1 cellular context compared by ENCODE assay signal in genomic region chr19:13152854-13153626, GRCh38.
A peak's percentile ranks its signal among the peaks of the same experiment; 100 is the strongest.
TF ChIP-seq lines count a peak whose summit lies in the region.

No MANE protein-coding gene starts in this region.

TF ChIP-seq in GM12878, 131 proteins besides CTCF, POLR2A, EP300 and RAD21 (continues in another document):
- TF ChIP-seq CEBPB (IDR thresholded peaks at IDR 0.05; ENCODE audit: borderline replicate concordance in 1 of 2, low read depth in 2 of 2, low read length in 2 of 2): no peak
- TF ChIP-seq YY1 (IDR thresholded peaks at IDR 0.05; ENCODE audit: low read depth, low read length): peak; percentile 82
- no peak; the same call in 1 of the 2 replicates for TF ChIP-seq FOXK2 (IDR thresholded peaks at IDR 0.05)
- peak; percentile 98 for TF ChIP-seq TAF1 (IDR thresholded peaks at IDR 0.05; ENCODE audit: borderline replicate concordance, low read depth, low read length)
- TF ChIP-seq STAT3 (IDR thresholded peaks at IDR 0.05; ENCODE audit: low read depth, low read length): no peak
- TF ChIP-seq BMI1 (IDR thresholded peaks at IDR 0.05; ENCODE audit: borderline replicate concordance): no peak
- TF ChIP-seq PKNOX1 (IDR thresholded peaks at IDR 0.05): peak; percentile 61
- TF ChIP-seq E2F8 (IDR thresholded peaks at IDR 0.05; ENCODE audit: low read depth, partially characterized antibody): peak; percentile 47
- TF ChIP-seq ETV6 (conservative IDR thresholded peaks at IDR 0.05 in 1 of 2, IDR thresholded peaks at IDR 0.05 in 1 of 2; ENCODE audit: borderline replicate concordance in 1 of 2, low read depth in 1 of 2): no peak; a peak in 2 of 4 replicates
- TF ChIP-seq BCL11A (IDR thresholded peaks at IDR 0.05; ENCODE audit: low read depth, low read length): no peak
- peak; percentile 98 for TF ChIP-seq SMAD1 (IDR thresholded peaks at IDR 0.05; ENCODE audit: low read depth, partially characterized antibody)
- peak; percentile 94; the same call in 1 of the 2 replicates for TF ChIP-seq BACH1 (IDR thresholded peaks at IDR 0.05; ENCODE audit: borderline replicate concordance)
- TF ChIP-seq MEF2A (IDR thresholded peaks at IDR 0.05; ENCODE audit: insufficient read depth, low read depth, low read length): peak; percentile 65; the same call in 1 of the 2 replicates
- peak; percentile 78 for TF ChIP-seq MXI1 (IDR thresholded peaks at IDR 0.05; ENCODE audit: low read depth, low read length)
- no peak for TF ChIP-seq ZBTB33 (IDR thresholded peaks at IDR 0.05)
- peak; percentile 13 for TF ChIP-seq MEF2B (IDR thresholded peaks at IDR 0.05; ENCODE audit: partially characterized antibody, poor library complexity, severe bottlenecking)
- no peak for TF ChIP-seq CHD2 (IDR thresholded peaks at IDR 0.05; ENCODE audit: borderline replicate concordance, low read depth, low read length)
- peak; percentile 100 for TF ChIP-seq POLR2AphosphoS2 (IDR thresholded peaks at IDR 0.05; ENCODE audit: low read depth, low read length)
- TF ChIP-seq KLF5 (IDR thresholded peaks at IDR 0.05; ENCODE audit: partially characterized antibody): peak; percentile 82
- no peak for TF ChIP-seq KDM1A (IDR thresholded peaks at IDR 0.05; ENCODE audit: borderline replicate concordance)
- peak; percentile 98 for TF ChIP-seq POU2F2 (IDR thresholded peaks at IDR 0.05; ENCODE audit: borderline replicate concordance, low read depth, low read length)
- no peak for TF ChIP-seq MYC (IDR thresholded peaks at IDR 0.05; ENCODE audit: insufficient read depth, insufficient read length, insufficient replicate concordance, low read length, severe bottlenecking)
- peak; percentile 80 for TF ChIP-seq NKRF (conservative IDR thresholded peaks at IDR 0.05)
- peak; percentile 40; the same call in 1 of the 2 replicates for TF ChIP-seq TARDBP (IDR thresholded peaks at IDR 0.05; ENCODE audit: borderline replicate concordance)
- TF ChIP-seq ZNF24 (IDR thresholded peaks at IDR 0.05): 0 out of 2 replicates have a peak, but pooled peaks have one; percentile 17
- TF ChIP-seq NR2C1 (IDR thresholded peaks at IDR 0.05): no peak
- no peak for TF ChIP-seq ZNF217 (IDR thresholded peaks at IDR 0.05)
- no peak for TF ChIP-seq RAD51 (IDR thresholded peaks at IDR 0.05)
- 0 out of 2 replicates have a peak, but pooled peaks have one; percentile 35 for TF ChIP-seq BRCA1 (IDR thresholded peaks at IDR 0.05; ENCODE audit: low read depth, low read length)
- TF ChIP-seq SMAD5 (IDR thresholded peaks at IDR 0.05; ENCODE audit: low read depth): peak; percentile 99
- no peak; the same call in 1 of the 2 replicates for TF ChIP-seq JUND (IDR thresholded peaks at IDR 0.05; ENCODE audit: low read depth, low read length)
- TF ChIP-seq SIX5 (IDR thresholded peaks at IDR 0.05; ENCODE audit: low read depth, low read length, severe bottlenecking): no peak
- peak; percentile 25; the same call in 1 of the 2 replicates for TF ChIP-seq ZNF207 (IDR thresholded peaks at IDR 0.05; ENCODE audit: borderline replicate concordance)
- TF ChIP-seq LARP7 (IDR thresholded peaks at IDR 0.05): peak; percentile 95
- no peak; the same call in 1 of the 2 replicates for TF ChIP-seq NR2F1 (conservative IDR thresholded peaks at IDR 0.05)
- TF ChIP-seq NFIC (IDR thresholded peaks at IDR 0.05; ENCODE audit: low read depth, low read length): no peak
- TF ChIP-seq POLR2AphosphoS5 (IDR thresholded peaks at IDR 0.05; ENCODE audit: low read length): peak; percentile 100
- TF ChIP-seq HDAC2 (IDR thresholded peaks at IDR 0.05): no peak
- peak; percentile 99 for TF ChIP-seq MLLT1 (IDR thresholded peaks at IDR 0.05)
- TF ChIP-seq SREBF1 (IDR thresholded peaks at IDR 0.05; ENCODE audit: low read length): peak; percentile 6; the same call in 1 of the 2 replicates
- no peak for TF ChIP-seq MTA3 (IDR thresholded peaks at IDR 0.05; ENCODE audit: borderline replicate concordance, low read length)
- no peak for TF ChIP-seq BCL3 (IDR thresholded peaks at IDR 0.05; ENCODE audit: borderline replicate concordance, insufficient read depth, low read depth, low read length, poor library complexity, severe bottlenecking)
- TF ChIP-seq CUX1 (IDR thresholded peaks at IDR 0.05; ENCODE audit: insufficient replicate concordance, low read depth, low read length): no peak
- TF ChIP-seq ASH2L (IDR thresholded peaks at IDR 0.05; ENCODE audit: borderline replicate concordance, low read depth): no peak
- peak in 1 of 2 experiments; percentile 64; a peak in 2 of 4 replicates for TF ChIP-seq IKZF2 (IDR thresholded peaks at IDR 0.05)
- TF ChIP-seq RB1 (IDR thresholded peaks at IDR 0.05; ENCODE audit: borderline replicate concordance): peak; percentile 63; the same call in 1 of the 2 replicates
- TF ChIP-seq MAX (IDR thresholded peaks at IDR 0.05; ENCODE audit: low read depth, low read length): peak; percentile 17; the same call in 1 of the 2 replicates
- peak; percentile 66 for TF ChIP-seq IKZF1 (conservative IDR thresholded peaks at IDR 0.05)
- TF ChIP-seq E2F4 (IDR thresholded peaks at IDR 0.05; ENCODE audit: low read depth, low read length): no peak
- TF ChIP-seq CBX3 (IDR thresholded peaks at IDR 0.05; ENCODE audit: borderline replicate concordance, low read depth): no peak
- peak; percentile 78 for TF ChIP-seq HDGF (IDR thresholded peaks at IDR 0.05)
